ENCODE assay signal across 8 cellular contexts in genomic region chr3:196219194-196219969, GRCh38. TPM values are rescaled to one million over a fixed set of nuclear protein-coding genes. Genes with fewer than 3 reads are reported as not detected.
DNase-seq lines count a peak whose midpoint lies in the region; ATAC-seq and TF ChIP-seq lines count a peak whose summit lies in the region.

No MANE protein-coding gene starts in this region.

- CTCF ChIA-PET in activated CD4-positive, alpha-beta T cell treated with anti-CD3 and anti-CD28 coated beads, Interleukin-2, amount 10 ng/mL, durations not matched to agents 7 days and 5 days (lab: Charles Lee): interaction anchor here (0.5 to 2.3 kb wide), 8 partner anchors 9 to 588 kb away, joined by 3 to 6 read pairs (median 3); no protein-coding TSS in a partner anchor

- peak overlapping the region; percentile 73 for H3K4me3 Mint-ChIP-seq in activated CD4-positive, alpha-beta T cell treated with anti-CD3 and anti-CD28 coated beads, Interleukin-2, amount 10 ng/mL, durations not matched to agents 7 days and 5 days

- no peaks in the 10 kb centered on the region for H3K36me3 Mint-ChIP-seq in activated CD4-positive, alpha-beta T cell treated with anti-CD3 and anti-CD28 coated beads, Interleukin-2, amount 10 ng/mL, durations not matched to agents 7 days and 5 days (ENCODE audit: low read depth)

- ATAC-seq in HG02678 (IDR thresholded peaks at IDR 0.05; ENCODE audit: unreplicated experiment) (peak; percentile 67), HG02970 (IDR thresholded peaks at IDR 0.05; ENCODE audit: low FRiP score, unreplicated experiment) (no peak)

- H3K27me3 Mint-ChIP-seq in activated CD4-positive, alpha-beta T cell treated with anti-CD3 and anti-CD28 coated beads, Interleukin-2, amount 10 ng/mL, durations not matched to agents 7 days and 5 days: peaks cover 5% of the 10 kb centered on the region

- POLR2A ChIA-PET in activated CD4-positive, alpha-beta T cell treated with anti-CD3 and anti-CD28 coated beads, Interleukin-2, amount 10 ng/mL, durations not matched to agents 7 days and 5 days (lab: Charles Lee): interaction anchor here (0.6 kb wide), 1 partner anchor 322 kb away, joined by 3 read pairs; no protein-coding TSS in a partner anchor

- H3K9me3 Mint-ChIP-seq in activated CD4-positive, alpha-beta T cell treated with anti-CD3 and anti-CD28 coated beads, Interleukin-2, amount 10 ng/mL, durations not matched to agents 7 days and 5 days: no peaks in the 10 kb centered on the region

- no peak for TF ChIP-seq CTCF in coronary artery (IDR thresholded peaks at IDR 0.05)

- DNase-seq in EL: peak; percentile 88
- DNase-seq in NCI-H2227 (lab: John Stamatoyannopoulos, UW; ENCODE audit: unreplicated experiment): peak; percentile 89
- DNase-seq in activated CD4-positive, alpha-beta T cell treated with anti-CD3 and anti-CD28 coated beads, Interleukin-2, amount 10 ng/mL, durations not matched to agents 7 days and 5 days: peak; percentile 77
- DNase-seq in coronary artery (ENCODE audit: low spot score): no peak
- peak; percentile 18 for DNase-seq in midbrain (lab: John Stamatoyannopoulos, UW)
- DNase-seq in stimulated activated CD8-positive, alpha-beta memory T cell treated with anti-CD3 and anti-CD28 coated beads, Interleukin-4, amount 100 ng/mL, for 4 hours (ENCODE audit: low read depth in 2 of 2, low spot score in 1 of 2): peak; percentile 18 to 28

- H3K4me1 Mint-ChIP-seq in activated CD4-positive, alpha-beta T cell treated with anti-CD3 and anti-CD28 coated beads, Interleukin-2, amount 10 ng/mL, durations not matched to agents 7 days and 5 days: peaks cover 26% of the 10 kb centered on the region

- peak overlapping the region in 1 of 2 donors; percentile 10 for H3K27ac ChIP-seq in coronary artery

- peak overlapping the region; percentile 78 for H3K27ac Mint-ChIP-seq in activated CD4-positive, alpha-beta T cell treated with anti-CD3 and anti-CD28 coated beads, Interleukin-2, amount 10 ng/mL, durations not matched to agents 7 days and 5 days

- peak overlapping the region; percentile 60 for H3K4me3 ChIP-seq in coronary artery

RNA-seq across cellular contexts. Expression of gene SLC51A, which starts 3.0 kb away (rescaled TPM):
- not detected for total RNA-seq in activated CD4-positive, alpha-beta T cell treated with anti-CD3 and anti-CD28 coated beads, Interleukin-2, amount 10 ng/mL, durations not matched to agents 7 days and 5 days

RNA-seq across cellular contexts. Expression of gene ZDHHC19, which starts 8.2 kb away (rescaled TPM):
- total RNA-seq in activated CD4-positive, alpha-beta T cell treated with anti-CD3 and anti-CD28 coated beads, Interleukin-2, amount 10 ng/mL, durations not matched to agents 7 days and 5 days: not detected
